9 cellular contexts compared by ENCODE assay signal in the genomic region with DNA sequence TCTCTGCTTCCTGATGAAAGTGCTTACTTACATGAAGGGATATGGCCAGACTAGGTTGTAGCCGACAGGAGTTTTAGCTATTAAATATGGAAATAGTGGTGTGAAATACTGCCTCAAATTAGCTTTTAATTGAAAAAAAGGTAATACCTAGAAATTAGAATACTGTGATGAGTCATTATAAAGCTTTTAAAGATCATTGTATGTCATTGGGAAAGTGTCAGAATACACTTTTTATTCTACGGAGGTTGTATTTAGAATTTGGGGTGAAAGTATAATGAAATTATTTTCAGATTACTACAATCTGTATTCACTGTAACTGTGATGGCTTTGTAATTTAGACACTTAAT. TPM values are rescaled to one million over a fixed set of nuclear protein-coding genes. Genes with fewer than 3 reads are reported as not detected.
DNase-seq lines count a peak whose midpoint lies in the region; ATAC-seq and TF ChIP-seq lines count a peak whose summit lies in the region.
"Had no signal": no experiment of that assay in that cellular context is flagged by ENCODE, and none has a peak within 500 bp of the region (broad histone marks: within the 10 kb centered on the region; RNA-seq: fewer than 3 reads in every experiment).

No MANE protein-coding gene starts in this region.

- H3K4me3 ChIP-seq in SJSA1: peak overlapping the region; percentile 92
- peak overlapping the region; percentile 68 to 97 (median 85) for H3K4me3 ChIP-seq in esophagus squamous epithelium
- H3K4me3 ChIP-seq in psoas muscle: peak overlapping the region; percentile 95

- DNase-seq in SJSA1 (ENCODE audit: low read depth in 1 of 2, low spot score in 2 of 2) (no peak), esophagus squamous epithelium (lab: John Stamatoyannopoulos, UW) (no peak), psoas muscle (no peak), EL (no peak), mesenteric fat pad (ENCODE audit: low spot score) (no peak), NCI-H2171 (lab: John Stamatoyannopoulos, UW) (no peak)
- DNase-seq: NCI-H524 treated with DMSO at 0.1 percent for 48 hours had no signal

- peak overlapping the region; percentile 83 for H3K9ac ChIP-seq in ES-I3 (ENCODE audit: low read depth, low read length)

- ATAC-seq in psoas muscle: no peak
- no peak for ATAC-seq in GM21367 (IDR thresholded peaks at IDR 0.05; ENCODE audit: unreplicated experiment)

- H3K9me3 ChIP-seq in ES-I3 (ENCODE audit: control insufficient read depth, insufficient read depth, low read length) (no peaks in the 10 kb centered on the region), SJSA1 (replicated peaks) (no peaks in the 10 kb centered on the region), esophagus squamous epithelium (no peaks in the 10 kb centered on the region), psoas muscle (no peaks in the 10 kb centered on the region)

- no peaks in the 10 kb centered on the region for H3K27me3 ChIP-seq in SJSA1 (replicated peaks)
- H3K27me3 ChIP-seq in esophagus squamous epithelium: no peaks in the 10 kb centered on the region
- no peaks in the 10 kb centered on the region for H3K27me3 ChIP-seq in psoas muscle (ENCODE audit: insufficient read depth in 3 of 3, low read length in 2 of 3)

- peak in 1 of 6 experiments; percentile 7 for TF ChIP-seq CTCF in esophagus squamous epithelium (IDR thresholded peaks at IDR 0.05)
- TF ChIP-seq CTCF in psoas muscle (IDR thresholded peaks at IDR 0.05): no peak

- H3K27ac ChIP-seq in SJSA1: no peak overlapping the region
- peak overlapping the region; percentile 97 to 100 (median 99) for H3K27ac ChIP-seq in esophagus squamous epithelium
- H3K27ac ChIP-seq in psoas muscle: peak overlapping the region; percentile 99

- intact Hi-C loops in esophagus squamous epithelium (cut with DNase I): no loop called here
- intact Hi-C loops in psoas muscle (cut with DNase I): loop anchor here (5.0 to 10.0 kb wide), 5 partner anchors 63 to 222 kb away; a partner anchor contains a TSS

- H3K36me3 ChIP-seq in ES-I3 (ENCODE audit: insufficient read depth, low read length) (peaks cover 21% of the 10 kb centered on the region), SJSA1 (peaks cover 49% of the 10 kb centered on the region), esophagus squamous epithelium (peaks cover 0 to 34% (median 12%) of the 10 kb centered on the region in 3 donors), psoas muscle (ENCODE audit: insufficient read depth in 1 of 2, low read depth in 1 of 2) (peaks cover 2 to 34% of the 10 kb centered on the region in 2 donors)

- H3K4me1 ChIP-seq in ES-I3 (ENCODE audit: insufficient read depth, low read length) (no peaks in the 10 kb centered on the region; the same call in 1 of the 2 replicates), SJSA1 (replicated peaks) (peaks cover 14% of the 10 kb centered on the region), esophagus squamous epithelium (peaks cover 5 to 51% (median 13%) of the 10 kb centered on the region in 3 donors), psoas muscle (peaks cover 29% of the 10 kb centered on the region)

- no peak for TF ChIP-seq POLR2A in esophagus squamous epithelium (IDR thresholded peaks at IDR 0.05)

- WGBS in esophagus squamous epithelium, 2 donors: 58 to 61% methylated on average over 2 of the region's 2 CpGs
- WGBS in psoas muscle, 3 donors: 45 to 74% (median 57%) methylated on average over 2 of the region's 2 CpGs

RNA-seq across cellular contexts. Expression of a gene that starts 2.2 kb away (rescaled TPM):
- total RNA-seq in SJSA1 (2014; rRNA removed; shearing (Covaris generic)): 15.7 TPM in 1 of 2 replicates, not detected in the other
- total RNA-seq in esophagus squamous epithelium (10 to 100 TPM; 30.9 to 73.7 (median 39.8) TPM), psoas muscle (100 to 1,000 TPM; 153 to 202 (median 184) TPM), mesenteric fat pad (34.3 TPM)
- 100 to 1,000 TPM; 113 to 159 (median 151) TPM for polyA plus RNA-seq in psoas muscle
